22 cellular contexts compared by ENCODE assay signal in genomic region chr9:34027845-34028574, GRCh38. TPM values are rescaled to one million over a fixed set of nuclear protein-coding genes. Genes with fewer than 3 reads are reported as not detected.
DNase-seq lines count a peak whose midpoint lies in the region; ATAC-seq, FAIRE-seq and TF ChIP-seq lines count a peak whose summit lies in the region.
"Had no signal": no experiment of that assay in that cellular context is flagged by ENCODE, and none has a peak within 500 bp of the region (broad histone marks: within the 10 kb centered on the region; RNA-seq: fewer than 3 reads in every experiment).

No MANE protein-coding gene starts in this region.

- no peak for DNase-seq in A549 (ENCODE audit: low read depth in 1 of 2, low spot score in 1 of 2)
- peak; percentile 36 for DNase-seq in left kidney (ENCODE audit: low read depth, low spot score)
- peak; percentile 19 for DNase-seq in skeletal muscle cell (ENCODE audit: low read depth)
- no peak for DNase-seq in body of pancreas
- no peak for DNase-seq in urothelium cell line (ENCODE audit: low spot score)
- DNase-seq: CD4-positive, alpha-beta T cell; GM23248; KBM-7; MG63; NCI-H1105 treated with DMSO at 0.1 percent for 48 hours; NCI-H146; NCI-H1930; NCI-H446; NCI-H524 treated with DMSO at 0.1 percent for 48 hours; NCI-H774 had no signal

- H3K36me3 ChIP-seq in HEK293 (ENCODE audit: control insufficient read depth in 2 of 2, insufficient read depth in 1 of 2, low read length in 2 of 2): peaks cover 0 to 23% of the 10 kb centered on the region in 2 experiments; a peak in 2 of 3 replicates
- H3K36me3 ChIP-seq in body of pancreas (replicated peaks in 1 of 2; ENCODE audit: insufficient read depth in 1 of 2, low read depth in 2 of 2): no peaks in the 10 kb centered on the region
- H3K36me3 ChIP-seq: MG63 had no signal

- no peak for FAIRE-seq in A549 (lab: Jason Lieb, UNC)
- FAIRE-seq in urothelium cell line (lab: Jason Lieb, UNC): no peak
- FAIRE-seq: D721Med, GM18507, RCC 7860 had no signal

- no peak overlapping the region for H3K4me2 ChIP-seq in A549
- H3K4me2 ChIP-seq: BLaER1 had no signal

- H3K4me1 ChIP-seq in A549: no peaks in the 10 kb centered on the region
- H3K4me1 ChIP-seq in HEK293 (ENCODE audit: control insufficient read depth, insufficient read depth, low read length): no peaks in the 10 kb centered on the region
- peaks cover 11% of the 10 kb centered on the region for H3K4me1 ChIP-seq in body of pancreas
- H3K4me1 ChIP-seq: BLaER1, HAP-1 had no signal

- CTCF ChIA-PET in A549 (lab: Yijun Ruan, JAX) (interaction anchor here (0.6 to 1.7 kb wide), 4 partner anchors 17 to 404 kb away, joined by 3 to 4 read pairs (median 3); no protein-coding TSS in a partner anchor), HEK293 (lab: Yijun Ruan, JAX) (interaction anchor here (0.6 kb wide), 2 partner anchors 103 to 741 kb away, joined by 4 read pairs; no protein-coding TSS in a partner anchor)

- TF ChIP-seq CTCF in A549 (IDR thresholded peaks at IDR 0.05) (no peak), HEK293 (tag by site-specific recombination; IDR thresholded peaks at IDR 0.05) (no peak), body of pancreas (IDR thresholded peaks at IDR 0.05) (no peak)

- no peaks in the 10 kb centered on the region for H3K27me3 ChIP-seq in body of pancreas
- H3K27me3 ChIP-seq: BLaER1, MG63 had no signal

- intact Hi-C loops in body of pancreas (cut with DNase I): no loop called here

- TF ChIP-seq RAD21 in A549 (conservative IDR thresholded peaks at IDR 0.05 in 1 of 2, IDR thresholded peaks at IDR 0.05 in 1 of 2): no peak

- no peak for TF ChIP-seq EP300 in A549 (IDR thresholded peaks at IDR 0.05)

- 97% methylated on average over 11 of the region's 11 CpGs for WGBS in A549 (ENCODE audit: missing lambda C conversion rate)
- 93 to 99% methylated on average over 11 of the region's 11 CpGs for WGBS in body of pancreas, 2 donors

- no peaks in the 10 kb centered on the region for H3K9me3 ChIP-seq in A549
- no peaks in the 10 kb centered on the region for H3K9me3 ChIP-seq in HEK293 (ENCODE audit: control insufficient read depth, insufficient read depth, low read depth, low read length)
- H3K9me3 ChIP-seq in body of pancreas: no peaks in the 10 kb centered on the region
- H3K9me3 ChIP-seq: BLaER1, HAP-1, MG63 had no signal

- POLR2A ChIA-PET in A549 (lab: Yijun Ruan, JAX) (no interaction called here), HEK293 (lab: Yijun Ruan, JAX) (interaction anchor here (0.5 to 2.9 kb wide), 3 partner anchors 16 to 20 kb away, joined by 3 to 8 read pairs (median 4); partner anchors contain the start of gene UBAP2)

- H3K4me3 ChIP-seq in A549: no peak overlapping the region
- no peak overlapping the region for H3K4me3 ChIP-seq in HEK293 (ENCODE audit: low read depth, low read length)
- H3K4me3 ChIP-seq in skeletal muscle cell (ENCODE audit: low read depth, low read length): no peak overlapping the region
- no peak overlapping the region for H3K4me3 ChIP-seq in body of pancreas
- H3K4me3 ChIP-seq: BLaER1, GM23248, HAP-1, MG63 had no signal

- ATAC-seq in A549 (no peak), body of pancreas (no peak), HG02642 (IDR thresholded peaks at IDR 0.05; ENCODE audit: poor library complexity, unreplicated experiment) (no peak)

- no peak for TF ChIP-seq POLR2A in A549 (IDR thresholded peaks at IDR 0.05; ENCODE audit: low read length)
- no peak for TF ChIP-seq POLR2A in body of pancreas (IDR thresholded peaks at IDR 0.05)

- H3K27ac ChIP-seq in A549: no peak overlapping the region
- H3K27ac ChIP-seq in HEK293 (ENCODE audit: extremely low read depth, low read depth, low read length): no peak overlapping the region
- H3K27ac ChIP-seq in body of pancreas: no peak overlapping the region
- H3K27ac ChIP-seq: BLaER1, GM23248 had no signal

TF ChIP-seq in A549, 52 proteins besides CTCF, POLR2A, EP300 and RAD21:
- TF ChIP-seq TP53 (CRISPR knock-in tag; IDR thresholded peaks at IDR 0.05) (no peak), MAX (IDR thresholded peaks at IDR 0.05) (no peak), HES2 (IDR thresholded peaks at IDR 0.05) (no peak), ZC3H11A (IDR thresholded peaks at IDR 0.05) (peak; percentile 62)
- TF ChIP-seq, protein P1, sequence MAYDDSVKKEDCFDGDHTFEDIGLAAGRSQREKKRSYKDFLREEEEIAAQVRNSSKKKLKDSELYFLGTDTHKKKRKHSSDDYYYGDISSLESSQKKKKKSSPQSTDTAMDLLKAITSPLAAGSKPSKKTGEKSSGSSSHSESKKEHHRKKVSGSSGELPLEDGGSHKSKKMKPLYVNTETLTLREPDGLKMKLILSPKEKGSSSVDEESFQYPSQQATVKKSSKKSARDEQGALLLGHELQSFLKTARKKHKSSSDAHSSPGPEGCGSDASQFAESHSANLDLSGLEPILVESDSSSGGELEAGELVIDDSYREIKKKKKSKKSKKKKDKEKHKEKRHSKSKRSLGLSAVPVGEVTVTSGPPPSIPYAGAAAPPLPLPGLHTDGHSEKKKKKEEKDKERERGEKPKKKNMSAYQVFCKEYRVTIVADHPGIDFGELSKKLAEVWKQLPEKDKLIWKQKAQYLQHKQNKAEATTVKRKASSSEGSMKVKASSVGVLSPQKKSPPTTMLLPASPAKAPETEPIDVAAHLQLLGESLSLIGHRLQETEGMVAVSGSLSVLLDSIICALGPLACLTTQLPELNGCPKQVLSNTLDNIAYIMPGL (CRISPR knock-in tag; IDR thresholded peaks at IDR 0.05; ENCODE audit: borderline replicate concordance): no peak
- TF ChIP-seq, protein P2, sequence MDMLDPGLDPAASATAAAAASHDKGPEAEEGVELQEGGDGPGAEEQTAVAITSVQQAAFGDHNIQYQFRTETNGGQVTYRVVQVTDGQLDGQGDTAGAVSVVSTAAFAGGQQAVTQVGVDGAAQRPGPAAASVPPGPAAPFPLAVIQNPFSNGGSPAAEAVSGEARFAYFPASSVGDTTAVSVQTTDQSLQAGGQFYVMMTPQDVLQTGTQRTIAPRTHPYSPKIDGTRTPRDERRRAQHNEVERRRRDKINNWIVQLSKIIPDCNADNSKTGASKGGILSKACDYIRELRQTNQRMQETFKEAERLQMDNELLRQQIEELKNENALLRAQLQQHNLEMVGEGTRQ (IDR thresholded peaks at IDR 0.05): no peak
TF ChIP-seq in A549: peak in this region for 1.

TF ChIP-seq in HEK293, 187 proteins besides CTCF, POLR2A, EP300 and RAD21 (continues in another document):
- TF ChIP-seq ZNF654 (tag by site-specific recombination; IDR thresholded peaks at IDR 0.05; ENCODE audit: low read depth): peak; percentile 14
- TF ChIP-seq ZNF426 (tag by site-specific recombination; IDR thresholded peaks at IDR 0.05): peak; percentile 35; the same call in 1 of the 2 replicates
- no peak for TF ChIP-seq ZNF501 (tag by site-specific recombination; IDR thresholded peaks at IDR 0.05)
- TF ChIP-seq ZNF518A (tag by site-specific recombination; conservative IDR thresholded peaks at IDR 0.05; ENCODE audit: low read depth): peak; percentile 51; the same call in 1 of the 2 replicates
- TF ChIP-seq ZNF529 (tag by site-specific recombination; IDR thresholded peaks at IDR 0.05; ENCODE audit: insufficient replicate concordance): no peak

RNA-seq across cellular contexts. Expression of gene UBAP2, which starts 20.7 kb away (rescaled TPM):
- polyA plus RNA-seq in A549 (2011; rRNA removed) (25.0 and 26.8 TPM in 2 replicates), A549 (2017; fragmentation: RNase III; extraction: RNeasy Plus Mini Kit Qiagen cat#74134 plus additional on column Dnase treatment) (29.5 to 32.9 TPM (median 30.0 TPM) in 3 replicates)
- polyA plus RNA-seq in A549 (2012; cell fraction: cytosol; rRNA removed): 38.9 and 52.6 TPM in 2 replicates
- polyA plus RNA-seq in A549 (2012; cell fraction: nucleus; rRNA removed): 85.6 and 111 TPM in 2 replicates
- 32.4 and 40.0 TPM in 2 replicates for polyA minus RNA-seq in A549 (2011; rRNA and poly(A)+ RNA removed)
- 10 to 100 TPM; 14.2 to 15.3 TPM for total RNA-seq in body of pancreas

Comparison
In these comparisons a context has a peak if more than half of its experiments do, and no peak if none do; other contexts are left out.
1. DNase-seq: peak in left kidney (single experiment) and skeletal muscle cell (single experiment); none in A549 (0 of 2), body of pancreas (0 of 4) and urothelium cell line (single experiment).